19 cellular contexts compared by ENCODE assay signal in genomic region chr7:155247479-155248365, GRCh38. TPM values are rescaled to one million over a fixed set of nuclear protein-coding genes. Genes with fewer than 3 reads are reported as not detected.
DNase-seq lines count a peak whose midpoint lies in the region; ATAC-seq and TF ChIP-seq lines count a peak whose summit lies in the region.
"Had no signal": no experiment of that assay in that cellular context is flagged by ENCODE, and none has a peak within 500 bp of the region (broad histone marks: within the 10 kb centered on the region; RNA-seq: fewer than 3 reads in every experiment).

No MANE protein-coding gene starts in this region.

- H3K9ac ChIP-seq in adipocyte (ENCODE audit: low read length) (no peak overlapping the region), neuronal stem cell (ENCODE audit: low read depth, low read length, poor library complexity) (no peak overlapping the region)

- no peak overlapping the region for H4K8ac ChIP-seq in neuronal stem cell (ENCODE audit: low read depth, low read length)

- no peak overlapping the region for H2AFZ ChIP-seq in neuronal stem cell (ENCODE audit: low read length)

- ATAC-seq in stimulated activated naive CD8-positive, alpha-beta T cell treated with anti-CD3 and anti-CD28 coated beads, Interleukin-15, Interleukin-2, amounts not matched to agents 100 U/mL and 50 U/mL, for 24 hours, result peak; percentile 23
- no peak for ATAC-seq in stimulated activated naive CD8-positive, alpha-beta T cell treated with anti-CD3 and anti-CD28 coated beads, Interleukin-15, amount 100 ng/mL, for 72 hours
- ATAC-seq in GM18519 (IDR thresholded peaks at IDR 0.05; ENCODE audit: low FRiP score, unreplicated experiment), result no peak

- DNase-seq in stimulated activated naive CD8-positive, alpha-beta T cell treated with anti-CD3 and anti-CD28 coated beads, Interleukin-15, Interleukin-2, amounts not matched to agents 100 U/mL and 50 U/mL, for 24 hours, result no peak
- DNase-seq in stimulated activated naive CD8-positive, alpha-beta T cell treated with anti-CD3 and anti-CD28 coated beads, Interleukin-15, amount 100 ng/mL, for 72 hours, result no peak
- DNase-seq in adipocyte (ENCODE audit: low read depth), result peak; percentile 12
- DNase-seq in neuronal stem cell (ENCODE audit: low spot score), result no peak
- DNase-seq in tibial nerve (ENCODE audit: low spot score in 2 of 2), result no peak
- no peak for DNase-seq in SKM-1 (lab: John Stamatoyannopoulos, UW; ENCODE audit: unreplicated experiment)
- DNase-seq in WERI-Rb-1, result no peak
- DNase-seq: DND-41; GOT3; Karpas-422; MM.1S; NCI-H1105; NCI-H187 treated with DMSO at 0.1 percent for 48 hours; NCI-H345; NCI-H69; NK-92 treated with Interleukin-12 subunit alpha and Interleukin-12 subunit beta, amount 100 ng/mL, for 24 hours; SIG-M5 had no signal

- no peak overlapping the region for H2AK5ac ChIP-seq in neuronal stem cell (ENCODE audit: low read depth, low read length)

- H3K4me3 Mint-ChIP-seq in stimulated activated naive CD8-positive, alpha-beta T cell treated with anti-CD3 and anti-CD28 coated beads, Interleukin-15, amount 100 ng/mL, for 72 hours, result no peak overlapping the region

- TF ChIP-seq EP300 in tibial nerve (IDR thresholded peaks at IDR 0.05), result no peak

- peak overlapping the region in 1 of 2 donors; percentile 65 for H3K27ac Mint-ChIP-seq in stimulated activated naive CD8-positive, alpha-beta T cell treated with anti-CD3 and anti-CD28 coated beads, Interleukin-15, amount 100 ng/mL, for 72 hours

- no peak for TF ChIP-seq CTCF in tibial nerve (IDR thresholded peaks at IDR 0.05)
- TF ChIP-seq CTCF in WERI-Rb-1 (IDR thresholded peaks at IDR 0.05; ENCODE audit: low read depth, low read length), result no peak

- H2BK15ac ChIP-seq in neuronal stem cell (ENCODE audit: low read length), result no peak overlapping the region

- no peak overlapping the region for H3K27ac ChIP-seq in neuronal stem cell (replicated peaks; ENCODE audit: low read length)
- no peak overlapping the region for H3K27ac ChIP-seq in tibial nerve
- no peak overlapping the region for H3K27ac ChIP-seq in WERI-Rb-1
- H3K27ac ChIP-seq: C4-2B had no signal

- no peak overlapping the region for H3K4ac ChIP-seq in neuronal stem cell (ENCODE audit: low read length)

- no peaks in the 10 kb centered on the region for H3K4me1 Mint-ChIP-seq in stimulated activated naive CD8-positive, alpha-beta T cell treated with anti-CD3 and anti-CD28 coated beads, Interleukin-15, amount 100 ng/mL, for 72 hours

- peaks cover 0 to 8% of the 10 kb centered on the region in 2 donors for H3K9me3 Mint-ChIP-seq in stimulated activated naive CD8-positive, alpha-beta T cell treated with anti-CD3 and anti-CD28 coated beads, Interleukin-15, amount 100 ng/mL, for 72 hours

- no peak overlapping the region for H4K91ac ChIP-seq in neuronal stem cell (ENCODE audit: low read depth, low read length, poor library complexity)

- H2BK120ac ChIP-seq in neuronal stem cell (ENCODE audit: low read depth, low read length), result no peak overlapping the region

- peak overlapping the region; percentile 2 for H3K23ac ChIP-seq in neuronal stem cell (ENCODE audit: low read depth, low read length, poor library complexity)

- H3K4me1 ChIP-seq in adipocyte (ENCODE audit: control insufficient read depth, insufficient read depth, low read length), result peaks cover 19% of the 10 kb centered on the region
- H3K4me1 ChIP-seq in neuronal stem cell (ENCODE audit: control insufficient read depth in 2 of 2, insufficient read depth in 1 of 2, low read depth in 1 of 2, low read length in 2 of 2), result no peaks in the 10 kb centered on the region
- H3K4me1 ChIP-seq in tibial nerve, result no peaks in the 10 kb centered on the region

- H3K4me3 ChIP-seq in adipocyte (ENCODE audit: low read length) (peak overlapping the region; percentile 83), neuronal stem cell (ENCODE audit: low read length in 2 of 2) (no peak overlapping the region), tibial nerve (no peak overlapping the region), WERI-Rb-1 (ENCODE audit: low read depth, low read length) (no peak overlapping the region)

- H3K27me3 ChIP-seq in adipocyte (replicated peaks; ENCODE audit: control insufficient read depth, insufficient read depth, low read length) (no peaks in the 10 kb centered on the region), neuronal stem cell (ENCODE audit: control insufficient read depth in 3 of 3, insufficient read depth in 3 of 3, low read depth in 1 of 3, low read length in 3 of 3) (peaks cover 0 to 30% (median 0%) of the 10 kb centered on the region in 3 experiments), tibial nerve (peaks cover 0 to 3% of the 10 kb centered on the region in 2 donors), WERI-Rb-1 (ENCODE audit: insufficient read depth, low read depth, severe bottlenecking) (no peaks in the 10 kb centered on the region)

- no peaks in the 10 kb centered on the region for H3K79me1 ChIP-seq in neuronal stem cell (ENCODE audit: low read depth, low read length)

- peaks cover 32% of the 10 kb centered on the region for H3K36me3 ChIP-seq in adipocyte (ENCODE audit: control insufficient read depth, insufficient read depth, low read length, severe bottlenecking)
- no peaks in the 10 kb centered on the region for H3K36me3 ChIP-seq in neuronal stem cell (replicated peaks in 1 of 2; ENCODE audit: control insufficient read depth in 2 of 2, insufficient read depth in 2 of 2, low read length in 2 of 2)
- no peaks in the 10 kb centered on the region for H3K36me3 ChIP-seq in tibial nerve
- H3K36me3 ChIP-seq in WERI-Rb-1, result no peaks in the 10 kb centered on the region

- TF ChIP-seq POLR2A in tibial nerve (IDR thresholded peaks at IDR 0.05), result no peak

- WGBS in neuronal stem cell (ENCODE audit: extremely low coverage in 2 of 2, insufficient read length in 2 of 2, insufficient replicate concordance in 1 of 2), 2 donors, result no CpG with 5 or more reads among the region's 14 CpGs
- WGBS in tibial nerve, 2 donors, result 80 to 88% methylated on average over 12 of the region's 14 CpGs

- H3K9me3 ChIP-seq in adipocyte (ENCODE audit: control insufficient read depth, low read length) (no peaks in the 10 kb centered on the region), neuronal stem cell (replicated peaks in 1 of 2; ENCODE audit: control insufficient read depth in 2 of 2, insufficient read depth in 1 of 2, low read depth in 1 of 2, low read length in 2 of 2) (no peaks in the 10 kb centered on the region), tibial nerve (peaks cover 0 to 10% (median 0%) of the 10 kb centered on the region in 4 donors), WERI-Rb-1 (ENCODE audit: severe bottlenecking) (no peaks in the 10 kb centered on the region)

- peaks cover 10% of the 10 kb centered on the region for H3K27me3 Mint-ChIP-seq in stimulated activated naive CD8-positive, alpha-beta T cell treated with anti-CD3 and anti-CD28 coated beads, Interleukin-15, amount 100 ng/mL, for 72 hours

- no peak overlapping the region for H2BK12ac ChIP-seq in neuronal stem cell (ENCODE audit: low read length)

- H3K14ac ChIP-seq in neuronal stem cell (ENCODE audit: low read length), result no peak overlapping the region

- no peak overlapping the region for H2BK5ac ChIP-seq in neuronal stem cell (ENCODE audit: low read length)

- no peak overlapping the region for H3K4me2 ChIP-seq in neuronal stem cell (ENCODE audit: insufficient read depth, low read length, poor library complexity, severe bottlenecking)

- H3K18ac ChIP-seq in neuronal stem cell (ENCODE audit: low read length), result no peak overlapping the region

RNA-seq across cellular contexts. Expression of gene INSIG1, which starts 50.0 kb away (rescaled TPM):
- polyA plus RNA-seq in neuronal stem cell (2013, experiment 1 of 2), result 183 TPM
- polyA plus RNA-seq in neuronal stem cell (2013, experiment 2 of 2), result 199 TPM
- 10 to 100 TPM; 66.9 to 91.7 (median 80.5) TPM for total RNA-seq in tibial nerve
